ENCODE assay signal across 9 cellular contexts in genomic region chr1:88462481-88463261, GRCh38.
DNase-seq lines count a peak whose midpoint lies in the region; ATAC-seq and TF ChIP-seq lines count a peak whose summit lies in the region.
"Had no signal": no experiment of that assay in that cellular context is flagged by ENCODE, and none has a peak within 500 bp of the region (broad histone marks: within the 10 kb centered on the region; RNA-seq: fewer than 3 reads in every experiment).

No MANE protein-coding gene starts in this region.

- H3K27ac ChIP-seq in ascending aorta = no peak overlapping the region
- H3K27ac ChIP-seq in iPS DF 6.9 (ENCODE audit: low read length) = no peak overlapping the region
- H3K27ac ChIP-seq: BLaER1 had no signal

- intact Hi-C loops in ascending aorta (cut with DNase I) = no loop called here

- H3K4me1 ChIP-seq in ascending aorta (no peaks in the 10 kb centered on the region), iPS DF 6.9 (ENCODE audit: control insufficient read depth, insufficient read depth, low read length) (0 out of 2 replicates have a peak, but pooled peaks cover 2% of the 10 kb centered on the region)
- H3K4me1 ChIP-seq: BLaER1 had no signal

- H3K9me3 ChIP-seq in ascending aorta (no peaks in the 10 kb centered on the region), iPS DF 6.9 (ENCODE audit: control insufficient read depth, insufficient read depth, low read length) (no peaks in the 10 kb centered on the region)

- H3K36me3 ChIP-seq in ascending aorta (no peaks in the 10 kb centered on the region), iPS DF 6.9 (ENCODE audit: control insufficient read depth, insufficient read depth, low read length) (no peaks in the 10 kb centered on the region; the same call in 1 of the 2 replicates)
- H3K36me3 ChIP-seq: BLaER1 had no signal

- WGBS in iPS DF 6.9 (ENCODE audit: insufficient coverage, insufficient read length) = no CpG with 5 or more reads among the region's 70 CpGs

- TF ChIP-seq CTCF in ascending aorta (IDR thresholded peaks at IDR 0.05) (no peak), retinal pigment epithelial cell (conservative IDR thresholded peaks at IDR 0.05; ENCODE audit: low read depth, low read length) (no peak)

- H3K27me3 ChIP-seq in ascending aorta (no peaks in the 10 kb centered on the region), iPS DF 6.9 (ENCODE audit: control insufficient read depth, insufficient read depth, low read length) (no peaks in the 10 kb centered on the region; the same call in 1 of the 2 replicates)
- H3K27me3 ChIP-seq: BLaER1 had no signal

- ATAC-seq in GM21786 (IDR thresholded peaks at IDR 0.05; ENCODE audit: unreplicated experiment) = no peak
- no peak for ATAC-seq in HG03378 (IDR thresholded peaks at IDR 0.05; ENCODE audit: unreplicated experiment)

- DNase-seq in NCI-H2081 (lab: John Stamatoyannopoulos, UW) (peak; percentile 15 to 51), NCI-H2081 treated with DMSO at 0.1 percent for 48 hours (lab: John Stamatoyannopoulos, UW) (no peak), ascending aorta (ENCODE audit: low spot score in 2 of 2) (no peak), iPS DF 6.9 (ENCODE audit: low read depth, low spot score) (no peak), retinal pigment epithelial cell (ENCODE audit: low read depth) (no peak), COLO829 (ENCODE audit: low spot score) (no peak)

- peak overlapping the region; percentile 39 to 58 for H3K4me3 ChIP-seq in ascending aorta
- peak overlapping the region; percentile 62; the same call in 1 of the 2 replicates for H3K4me3 ChIP-seq in iPS DF 6.9 (ENCODE audit: low read length)
- H3K4me3 ChIP-seq in retinal pigment epithelial cell (ENCODE audit: low read length) = peak overlapping the region; percentile 54
- H3K4me3 ChIP-seq: BLaER1 had no signal

Comparison
In these comparisons a context has a peak if more than half of its experiments do, and no peak if none do; other contexts are left out.
1. DNase-seq: peak in NCI-H2081 (2 of 2); none in NCI-H2081 treated with DMSO at 0.1 percent for 48 hours (single experiment), ascending aorta (0 of 2), iPS DF 6.9 (single experiment), retinal pigment epithelial cell (single experiment) and COLO829 (single experiment).
2. Peak in every context shown above with its lines, with median percentiles within 50 percentile points of each other: H3K4me3 ChIP-seq.